1 cellular context compared by ENCODE assay signal in the genomic region with DNA sequence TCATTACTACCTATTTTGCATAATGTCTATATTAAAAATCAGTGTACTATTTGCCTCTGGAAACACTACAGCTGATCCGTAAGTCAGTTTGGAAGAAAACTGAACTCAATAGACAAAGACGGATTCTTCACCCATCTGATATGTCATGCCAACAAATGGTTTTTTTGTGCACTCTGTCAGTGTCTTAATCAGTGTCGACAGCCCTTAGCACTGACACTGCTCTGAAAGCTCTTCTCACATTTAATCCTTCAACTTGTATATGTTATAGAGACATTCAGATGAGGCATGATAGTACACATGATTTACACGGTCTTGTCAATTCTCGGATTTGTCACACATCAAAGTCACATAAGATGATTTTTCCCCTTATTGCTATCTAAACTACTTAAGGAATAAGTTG.
TF ChIP-seq lines count a peak whose summit lies in the region.

No MANE protein-coding gene starts in this region.

TF ChIP-seq in SK-N-SH treated with all-trans-retinoic acid at 6 μM for 48 hours, 23 proteins besides CTCF, POLR2A, EP300 and RAD21 (continued from another document):
- TF ChIP-seq, protein P1, sequence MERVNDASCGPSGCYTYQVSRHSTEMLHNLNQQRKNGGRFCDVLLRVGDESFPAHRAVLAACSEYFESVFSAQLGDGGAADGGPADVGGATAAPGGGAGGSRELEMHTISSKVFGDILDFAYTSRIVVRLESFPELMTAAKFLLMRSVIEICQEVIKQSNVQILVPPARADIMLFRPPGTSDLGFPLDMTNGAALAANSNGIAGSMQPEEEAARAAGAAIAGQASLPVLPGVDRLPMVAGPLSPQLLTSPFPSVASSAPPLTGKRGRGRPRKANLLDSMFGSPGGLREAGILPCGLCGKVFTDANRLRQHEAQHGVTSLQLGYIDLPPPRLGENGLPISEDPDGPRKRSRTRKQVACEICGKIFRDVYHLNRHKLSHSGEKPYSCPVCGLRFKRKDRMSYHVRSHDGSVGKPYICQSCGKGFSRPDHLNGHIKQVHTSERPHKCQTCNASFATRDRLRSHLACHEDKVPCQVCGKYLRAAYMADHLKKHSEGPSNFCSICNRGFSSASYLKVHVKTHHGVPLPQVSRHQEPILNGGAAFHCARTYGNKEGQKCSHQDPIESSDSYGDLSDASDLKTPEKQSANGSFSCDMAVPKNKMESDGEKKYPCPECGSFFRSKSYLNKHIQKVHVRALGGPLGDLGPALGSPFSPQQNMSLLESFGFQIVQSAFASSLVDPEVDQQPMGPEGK (CRISPR knock-in tag; IDR thresholded peaks at IDR 0.05; ENCODE audit: borderline replicate concordance), result no peak
- TF ChIP-seq ZFP30 (CRISPR knock-in tag; IDR thresholded peaks at IDR 0.05) (no peak), PPARA (CRISPR knock-in tag; IDR thresholded peaks at IDR 0.05; ENCODE audit: borderline replicate concordance) (no peak), GLIS3 (CRISPR knock-in tag; IDR thresholded peaks at IDR 0.05) (no peak)
TF ChIP-seq in SK-N-SH treated with all-trans-retinoic acid at 6 μM for 48 hours: peak in this region for 0.
